Comparison of ENCODE assay signal across 28 cellular contexts in genomic region chr13:33483471-33483870, GRCh38.
DNase-seq lines count a peak whose midpoint lies in the region; ATAC-seq, FAIRE-seq and TF ChIP-seq lines count a peak whose summit lies in the region.
"Had no signal": no experiment of that assay in that cellular context is flagged by ENCODE, and none has a peak within 500 bp of the region (broad histone marks: within the 10 kb centered on the region; RNA-seq: fewer than 3 reads in every experiment).

No MANE protein-coding gene starts in this region.

- H3K23ac ChIP-seq in IMR-90 (ENCODE audit: low read depth, low read length) = no peak overlapping the region

- H3K4me2 ChIP-seq in IMR-90 (ENCODE audit: low read depth, low read length) = no peak overlapping the region; the same call in 1 of the 2 replicates
- no peak overlapping the region for H3K4me2 ChIP-seq in astrocyte (ENCODE audit: low read length)
- H3K4me2 ChIP-seq in keratinocyte (ENCODE audit: control insufficient read depth, extremely low read depth, insufficient read depth, low read depth, low read length) = peak overlapping the region; percentile 4
- H3K4me2 ChIP-seq: A549; BLaER1 treated with 17β-estradiol and CSF1 and Interleukin-3, amounts not matched to agents 10 nM and 100 nM; KMS-11 had no signal

- DNase-seq in AG20443 (ENCODE audit: low spot score) (peak; percentile 29), IMR-90 (peak; percentile 28), astrocyte (ENCODE audit: low read depth) (peak; percentile 61), keratinocyte (ENCODE audit: low read depth, low spot score) (peak; percentile 41), esophagus squamous epithelium (lab: John Stamatoyannopoulos, UW) (no peak)
- no peak for DNase-seq in CD8-positive, alpha-beta T cell
- DNase-seq in activated T-helper 2 cell treated with anti-CD3 and anti-CD28 coated beads, Interferon-gamma antibody, Interleukin-2, Interleukin-4, amounts not matched to agents 10 μg/mL and 5 μg/mL and 100 μg/mL, durations not matched to agents 14 hours and 24 hours and 36 hours (ENCODE audit: low spot score) = no peak
- DNase-seq in activated CD4-positive, alpha-beta T cell treated with anti-CD3 and anti-CD28 coated beads for 48 hours = no peak
- DNase-seq: activated CD4-positive, alpha-beta T cell treated with anti-CD3 and anti-CD28 coated beads, Interleukin-2, amount 10 ng/mL, durations not matched to agents 7 days and 5 days; activated naive CD8-positive, alpha-beta T cell treated with anti-CD3 and anti-CD28 coated beads for 36 hours; body of pancreas; effector memory CD4-positive, alpha-beta T cell; H9; heart left ventricle; natural killer cell; NCI-H1092; NCI-H2029; NCI-H345; NCI-H82; pancreas; right cardiac atrium; SJCRH30 had no signal

- H3K9me3 ChIP-seq in IMR-90 (ENCODE audit: control insufficient read depth, insufficient read depth, low read length) (peaks cover 4% of the 10 kb centered on the region), astrocyte (ENCODE audit: insufficient read depth, low read depth, low read length) (no peaks in the 10 kb centered on the region), keratinocyte (ENCODE audit: control insufficient read depth, low read depth, low read length) (peaks cover 5% of the 10 kb centered on the region), esophagus squamous epithelium (peaks cover 0 to 10% (median 0%) of the 10 kb centered on the region in 3 donors)
- H3K9me3 ChIP-seq in CD8-positive, alpha-beta T cell (ENCODE audit: low read length) = no peaks in the 10 kb centered on the region
- H3K9me3 ChIP-seq: body of pancreas, pancreas had no signal

- H2AK5ac ChIP-seq in IMR-90 (ENCODE audit: low read depth, low read length) = 0 out of 2 replicates have a peak overlapping the region, but pooled peaks have one; percentile 8

- CTCF ChIA-PET in IMR-90 (lab: Yijun Ruan, JAX) = no interaction called here
- CTCF ChIA-PET in CD8-positive, alpha-beta T cell (lab: Charles Lee) = no interaction called here

- no peak for ATAC-seq in IMR-90 (ENCODE audit: low read depth)
- ATAC-seq in CD8-positive, alpha-beta T cell = no peak
- ATAC-seq: A549, body of pancreas, heart left ventricle, left lobe of liver, natural killer cell, pancreas, right cardiac atrium had no signal

- no peak for TF ChIP-seq RAD21 in IMR-90 (IDR thresholded peaks at IDR 0.05; ENCODE audit: low read length)

- TF ChIP-seq CTCF in IMR-90 (conservative IDR thresholded peaks at IDR 0.05; ENCODE audit: low read depth, low read length) (no peak), astrocyte (IDR thresholded peaks at IDR 0.05; ENCODE audit: insufficient read depth, low read depth, low read length) (no peak), keratinocyte (optimal IDR thresholded peaks at IDR 0.05 in 1 of 3, IDR thresholded peaks at IDR 0.05 in 1 of 3, conservative IDR thresholded peaks at IDR 0.05 in 1 of 3; ENCODE audit: extremely low read depth in 1 of 3, insufficient read depth in 2 of 3, low read length in 3 of 3) (no peak), esophagus squamous epithelium (IDR thresholded peaks at IDR 0.05) (no peak)
- TF ChIP-seq CTCF in CD8-positive, alpha-beta T cell (IDR thresholded peaks at IDR 0.05) = no peak

- H4K91ac ChIP-seq in IMR-90 (ENCODE audit: insufficient read depth, low read depth, low read length) = no peak overlapping the region

- no peak overlapping the region for H3K9ac ChIP-seq in IMR-90 (ENCODE audit: low read depth, low read length)
- H3K9ac ChIP-seq in astrocyte (ENCODE audit: low read length) = no peak overlapping the region
- no peak overlapping the region for H3K9ac ChIP-seq in keratinocyte (ENCODE audit: control insufficient read depth, extremely low read depth, insufficient read depth, low read length)
- H3K9ac ChIP-seq: BLaER1 treated with 17β-estradiol and CSF1 and Interleukin-3, amounts not matched to agents 10 nM and 100 nM; KMS-11 had no signal

- no peak overlapping the region for H4K5ac ChIP-seq in IMR-90 (ENCODE audit: low read depth, low read length)

- H3K4me3 Mint-ChIP-seq in astrocyte (ENCODE audit: unreplicated experiment) = no peak overlapping the region
- H3K4me3 Mint-ChIP-seq in CD8-positive, alpha-beta T cell = no peak overlapping the region
- no peak overlapping the region for H3K4me3 Mint-ChIP-seq in activated T-helper 2 cell treated with anti-CD3 and anti-CD28 coated beads, Interferon-gamma antibody, Interleukin-2, Interleukin-4, amounts not matched to agents 10 μg/mL and 5 μg/mL and 100 μg/mL, durations not matched to agents 14 hours and 24 hours and 36 hours (ENCODE audit: low read depth)
- H3K4me3 Mint-ChIP-seq: activated CD4-positive, alpha-beta T cell treated with anti-CD3 and anti-CD28 coated beads, Interleukin-2, amount 10 ng/mL, durations not matched to agents 7 days and 5 days; activated naive CD8-positive, alpha-beta T cell treated with anti-CD3 and anti-CD28 coated beads for 36 hours; H9; mesothelial cell of epicardium; natural killer cell had no signal

- H2AFZ ChIP-seq in IMR-90 (replicated peaks; ENCODE audit: low read length, poor library complexity) = no peak overlapping the region
- H2AFZ ChIP-seq in astrocyte (ENCODE audit: low read depth, low read length) = peak overlapping the region; percentile 45
- no peak overlapping the region for H2AFZ ChIP-seq in keratinocyte (ENCODE audit: control insufficient read depth, low read length)

- H4K20me1 ChIP-seq in IMR-90 (ENCODE audit: insufficient read depth, low read length) = no peaks in the 10 kb centered on the region
- H4K20me1 ChIP-seq in astrocyte (ENCODE audit: insufficient read depth, low read length) = no peaks in the 10 kb centered on the region
- H4K20me1 ChIP-seq in keratinocyte (ENCODE audit: control insufficient read depth, extremely low read depth, insufficient read depth, low read length) = no peaks in the 10 kb centered on the region
- H4K20me1 ChIP-seq: BLaER1 treated with 17β-estradiol and CSF1 and Interleukin-3, amounts not matched to agents 10 nM and 100 nM had no signal

- intact Hi-C loops in IMR-90 (cut with micrococcal nuclease) (no loop called here), esophagus squamous epithelium (cut with DNase I) (no loop called here)
- intact Hi-C loops in CD8-positive, alpha-beta T cell (cut with DNase I, micrococcal nuclease) = no loop called here
- intact Hi-C loops in activated T-helper 2 cell treated with anti-CD3 and anti-CD28 coated beads, Interferon-gamma antibody, Interleukin-2, Interleukin-4, amounts not matched to agents 10 μg/mL and 5 μg/mL and 100 μg/mL, durations not matched to agents 14 hours and 24 hours and 36 hours (cut with micrococcal nuclease) = no loop called here

- no peak overlapping the region for H2BK15ac ChIP-seq in IMR-90 (ENCODE audit: low read depth, low read length)

- no peak for TF ChIP-seq POLR2A in IMR-90 (IDR thresholded peaks at IDR 0.05; ENCODE audit: low read depth, low read length)
- TF ChIP-seq POLR2A in esophagus squamous epithelium (IDR thresholded peaks at IDR 0.05) = no peak

- H2AK9ac ChIP-seq in IMR-90 (replicated peaks; ENCODE audit: low read depth, low read length, poor library complexity) = no peak overlapping the region

- no peak overlapping the region for H3K56ac ChIP-seq in IMR-90 (ENCODE audit: extremely low read depth, insufficient read depth, low read length)

- H3K4me1 ChIP-seq in IMR-90 (ENCODE audit: control insufficient read depth, insufficient read depth, low read length) (peaks cover 1% of the 10 kb centered on the region; the same call in 1 of the 2 replicates), astrocyte (ENCODE audit: insufficient read depth, low read length) (no peaks in the 10 kb centered on the region), keratinocyte (ENCODE audit: control insufficient read depth, extremely low read depth, insufficient read depth, low read length) (peaks cover 12% of the 10 kb centered on the region), esophagus squamous epithelium (no peaks in the 10 kb centered on the region)
- no peaks in the 10 kb centered on the region for H3K4me1 ChIP-seq in CD8-positive, alpha-beta T cell (ENCODE audit: insufficient read depth, low read length)
- H3K4me1 ChIP-seq: A549, body of pancreas, pancreas had no signal

- no peak overlapping the region for H2BK20ac ChIP-seq in IMR-90 (ENCODE audit: low read depth, low read length)

- H3K4ac ChIP-seq in IMR-90 (ENCODE audit: low read depth, low read length) = no peak overlapping the region

- H3K36me3 ChIP-seq in IMR-90 (ENCODE audit: control insufficient read depth, insufficient read depth, low read length) (no peaks in the 10 kb centered on the region), astrocyte (ENCODE audit: insufficient read depth, low read length) (no peaks in the 10 kb centered on the region), keratinocyte (ENCODE audit: control insufficient read depth in 2 of 2, extremely low read depth in 1 of 2, insufficient read depth in 2 of 2, low read length in 2 of 2) (no peaks in the 10 kb centered on the region), esophagus squamous epithelium (no peaks in the 10 kb centered on the region)
- no peaks in the 10 kb centered on the region for H3K36me3 ChIP-seq in CD8-positive, alpha-beta T cell (ENCODE audit: insufficient read depth, low read length)
- H3K36me3 ChIP-seq: heart left ventricle, SJCRH30 had no signal

- no peaks in the 10 kb centered on the region for H3K27me3 ChIP-seq in IMR-90 (ENCODE audit: control insufficient read depth, insufficient read depth, low read length)
- no peaks in the 10 kb centered on the region for H3K27me3 ChIP-seq in astrocyte (ENCODE audit: insufficient read depth, low read length)
- H3K27me3 ChIP-seq in keratinocyte (ENCODE audit: control insufficient read depth, extremely low read depth, insufficient read depth, low read length) = no peaks in the 10 kb centered on the region
- no peaks in the 10 kb centered on the region for H3K27me3 ChIP-seq in CD8-positive, alpha-beta T cell (ENCODE audit: insufficient read depth, low read length)
- no peaks in the 10 kb centered on the region for H3K27me3 ChIP-seq in esophagus squamous epithelium
- H3K27me3 ChIP-seq: BLaER1 treated with 17β-estradiol and CSF1 and Interleukin-3, amounts not matched to agents 10 nM and 100 nM; body of pancreas; heart left ventricle; pancreas; SJCRH30 had no signal

- H3K18ac ChIP-seq in IMR-90 (ENCODE audit: low read depth, low read length) = no peak overlapping the region; the same call in 1 of the 2 replicates

- H3K4me3 ChIP-seq in IMR-90 (ENCODE audit: insufficient read depth, low read depth, low read length) (no peak overlapping the region), astrocyte (ENCODE audit: insufficient read depth, low read depth, low read length) (no peak overlapping the region), keratinocyte (ENCODE audit: control insufficient read depth in 2 of 3, extremely low read depth in 1 of 3, insufficient read depth in 2 of 3, low read depth in 1 of 3, low read length in 3 of 3) (no peak overlapping the region), esophagus squamous epithelium (no peak overlapping the region)
- no peak overlapping the region for H3K4me3 ChIP-seq in CD8-positive, alpha-beta T cell (ENCODE audit: low read depth, low read length)
- H3K4me3 ChIP-seq: A549; BLaER1 treated with 17β-estradiol and CSF1 and Interleukin-3, amounts not matched to agents 10 nM and 100 nM; body of pancreas; heart left ventricle; pancreas; SJCRH30 had no signal

- in situ Hi-C loops in IMR-90 (cut with MboI; ENCODE audit: low sequenced_read_pairs) = no loop called here

- peaks cover 3% of the 10 kb centered on the region for H3K9me3 Mint-ChIP-seq in astrocyte (ENCODE audit: unreplicated experiment)
- H3K9me3 Mint-ChIP-seq in CD8-positive, alpha-beta T cell = peaks cover 8% of the 10 kb centered on the region
- H3K9me3 Mint-ChIP-seq in activated T-helper 2 cell treated with anti-CD3 and anti-CD28 coated beads, Interferon-gamma antibody, Interleukin-2, Interleukin-4, amounts not matched to agents 10 μg/mL and 5 μg/mL and 100 μg/mL, durations not matched to agents 14 hours and 24 hours and 36 hours = no peaks in the 10 kb centered on the region
- H3K9me3 Mint-ChIP-seq: natural killer cell had no signal

- H3K27ac Mint-ChIP-seq in astrocyte (ENCODE audit: unreplicated experiment) = peak overlapping the region; percentile 79
- no peak overlapping the region for H3K27ac Mint-ChIP-seq in CD8-positive, alpha-beta T cell
- H3K27ac Mint-ChIP-seq in activated T-helper 2 cell treated with anti-CD3 and anti-CD28 coated beads, Interferon-gamma antibody, Interleukin-2, Interleukin-4, amounts not matched to agents 10 μg/mL and 5 μg/mL and 100 μg/mL, durations not matched to agents 14 hours and 24 hours and 36 hours = no peak overlapping the region
- H3K27ac Mint-ChIP-seq: activated CD4-positive, alpha-beta T cell treated with anti-CD3 and anti-CD28 coated beads, Interleukin-2, amount 10 ng/mL, durations not matched to agents 7 days and 5 days; activated naive CD8-positive, alpha-beta T cell treated with anti-CD3 and anti-CD28 coated beads for 36 hours; H9; mesothelial cell of epicardium; natural killer cell had no signal

- WGBS in IMR-90 (ENCODE audit: extremely low coverage in 2 of 2, insufficient read length in 1 of 2), 2 experiments = no CpG with 5 or more reads among the region's 3 CpGs
- WGBS in esophagus squamous epithelium, 2 donors = 39 to 66% methylated on average over 3 of the region's 3 CpGs

- peaks cover 20% of the 10 kb centered on the region for H3K4me1 Mint-ChIP-seq in astrocyte (ENCODE audit: low read depth, unreplicated experiment)
- H3K4me1 Mint-ChIP-seq in CD8-positive, alpha-beta T cell (ENCODE audit: low read depth) = no peaks in the 10 kb centered on the region
- no peaks in the 10 kb centered on the region for H3K4me1 Mint-ChIP-seq in activated T-helper 2 cell treated with anti-CD3 and anti-CD28 coated beads, Interferon-gamma antibody, Interleukin-2, Interleukin-4, amounts not matched to agents 10 μg/mL and 5 μg/mL and 100 μg/mL, durations not matched to agents 14 hours and 24 hours and 36 hours (ENCODE audit: low read depth)
- H3K4me1 Mint-ChIP-seq: activated CD4-positive, alpha-beta T cell treated with anti-CD3 and anti-CD28 coated beads, Interleukin-2, amount 10 ng/mL, durations not matched to agents 7 days and 5 days; mesothelial cell of epicardium had no signal

- H2BK120ac ChIP-seq in IMR-90 (ENCODE audit: low read depth, low read length) = no peak overlapping the region

- no peak overlapping the region for H2BK5ac ChIP-seq in IMR-90 (ENCODE audit: low read depth, low read length, poor library complexity, severe bottlenecking)

- H3K27me3 Mint-ChIP-seq in astrocyte (ENCODE audit: low read depth, unreplicated experiment) = no peaks in the 10 kb centered on the region
- H3K27me3 Mint-ChIP-seq in CD8-positive, alpha-beta T cell (ENCODE audit: low read depth) = peaks cover 19% of the 10 kb centered on the region
- H3K27me3 Mint-ChIP-seq in activated T-helper 2 cell treated with anti-CD3 and anti-CD28 coated beads, Interferon-gamma antibody, Interleukin-2, Interleukin-4, amounts not matched to agents 10 μg/mL and 5 μg/mL and 100 μg/mL, durations not matched to agents 14 hours and 24 hours and 36 hours (ENCODE audit: low read depth) = peaks cover 4% of the 10 kb centered on the region

- H3K14ac ChIP-seq in IMR-90 (replicated peaks; ENCODE audit: low read depth, low read length) = peak overlapping the region; percentile 84; the same call in 1 of the 2 replicates

- H3K36me3 Mint-ChIP-seq in astrocyte (ENCODE audit: low read depth, unreplicated experiment) = no peaks in the 10 kb centered on the region
- no peaks in the 10 kb centered on the region for H3K36me3 Mint-ChIP-seq in CD8-positive, alpha-beta T cell
- H3K36me3 Mint-ChIP-seq in activated T-helper 2 cell treated with anti-CD3 and anti-CD28 coated beads, Interferon-gamma antibody, Interleukin-2, Interleukin-4, amounts not matched to agents 10 μg/mL and 5 μg/mL and 100 μg/mL, durations not matched to agents 14 hours and 24 hours and 36 hours (ENCODE audit: low read depth) = no peaks in the 10 kb centered on the region
- H3K36me3 Mint-ChIP-seq: activated naive CD8-positive, alpha-beta T cell treated with anti-CD3 and anti-CD28 coated beads for 36 hours; natural killer cell had no signal

- dilution Hi-C loops in IMR-90 (cut with HindIII; ENCODE audit: low sequenced_read_pairs, unreplicated experiment) = no loop called here
- dilution Hi-C loops in keratinocyte (cut with MboI; ENCODE audit: extremely low pct_ligation_motif_present, low sequenced_read_pairs) = no loop called here

- no peaks in the 10 kb centered on the region for H3K9me1 ChIP-seq in IMR-90 (ENCODE audit: insufficient read depth, low read length)
- H3K9me1 ChIP-seq in keratinocyte (ENCODE audit: control insufficient read depth, extremely low read depth, insufficient read depth, low read length) = no peaks in the 10 kb centered on the region

- H3K27ac ChIP-seq in IMR-90 (ENCODE audit: insufficient read depth, low read length) = no peak overlapping the region
- H3K27ac ChIP-seq in astrocyte (ENCODE audit: low read depth, low read length) = no peak overlapping the region
- peak overlapping the region; percentile 61 for H3K27ac ChIP-seq in keratinocyte (ENCODE audit: control insufficient read depth, insufficient read depth, low read length)
- no peak overlapping the region for H3K27ac ChIP-seq in CD8-positive, alpha-beta T cell (ENCODE audit: low read depth, low read length)
- no peak overlapping the region for H3K27ac ChIP-seq in esophagus squamous epithelium
- H3K27ac ChIP-seq: A549; BLaER1 treated with 17β-estradiol and CSF1 and Interleukin-3, amounts not matched to agents 10 nM and 100 nM; body of pancreas; heart left ventricle; KMS-11; pancreas; SJCRH30 had no signal

- BruUV-seq in IMR-90 (replicated peaks; lab: Mats Ljungman, UMichigan) = no TSS peak

- POLR2A ChIA-PET in IMR-90 (lab: Charles Lee; ENCODE audit: unreplicated experiment) = no interaction called here
- POLR2A ChIA-PET in CD8-positive, alpha-beta T cell (lab: Charles Lee) = no interaction called here

- FAIRE-seq in astrocyte (lab: Jason Lieb, UNC) (peak; percentile 49), keratinocyte (lab: Jason Lieb, UNC) (peak; percentile 86)
- FAIRE-seq: A549, D721Med, pancreas had no signal

- H4K8ac ChIP-seq in IMR-90 (ENCODE audit: low read depth in 2 of 2, low read length in 2 of 2) = no peak overlapping the region

- H3K79me1 ChIP-seq in IMR-90 (ENCODE audit: low read depth in 1 of 2, low read length in 2 of 2) = no peaks in the 10 kb centered on the region

- H3K79me2 ChIP-seq in astrocyte (ENCODE audit: insufficient read depth, low read length) = no peaks in the 10 kb centered on the region
- H3K79me2 ChIP-seq in keratinocyte (ENCODE audit: control insufficient read depth, insufficient read depth, low read length) = no peaks in the 10 kb centered on the region

Comparison
In these comparisons a context has a peak if more than half of its experiments do, and no peak if none do; other contexts are left out.
1. DNase-seq: peak in AG20443 (single experiment), IMR-90 (single experiment), astrocyte (single experiment) and keratinocyte (single experiment); none in CD8-positive, alpha-beta T cell (0 of 7), activated T-helper 2 cell treated with anti-CD3 and anti-CD28 coated beads, Interferon-gamma antibody, Interleukin-2, Interleukin-4, amounts not matched to agents 10 μg/mL and 5 μg/mL and 100 μg/mL, durations not matched to agents 14 hours and 24 hours and 36 hours (single experiment), activated CD4-positive, alpha-beta T cell treated with anti-CD3 and anti-CD28 coated beads for 48 hours (single experiment) and esophagus squamous epithelium (single experiment).